ENCODE assay signal across 35 cellular contexts in the genomic region with DNA sequence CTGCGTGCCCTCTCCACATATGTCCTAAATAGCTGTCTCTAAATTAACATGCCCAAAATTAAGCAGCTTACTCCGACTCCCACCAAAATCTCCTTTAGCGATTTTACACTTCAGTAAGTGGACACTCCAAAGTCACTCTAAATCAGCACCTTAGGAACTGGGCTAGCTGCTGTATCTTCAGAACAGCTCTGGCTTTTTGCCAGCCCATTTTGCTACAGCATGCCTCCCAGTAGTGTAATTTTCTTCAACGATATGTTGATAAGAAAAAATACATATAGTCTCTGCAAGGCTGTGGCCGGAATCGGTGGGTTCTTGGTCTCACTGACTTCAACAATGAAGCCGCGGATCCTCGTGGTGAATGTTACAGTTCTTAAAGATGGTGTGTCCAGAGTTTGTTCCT.
"Had no signal": no experiment of that assay in that cellular context is flagged by ENCODE, and none has a peak within 500 bp of the region (broad histone marks: within the 10 kb centered on the region; RNA-seq: fewer than 3 reads in every experiment).

No MANE protein-coding gene starts in this region.

- H3K27me3 ChIP-seq: MG63 had no signal

- DNase-seq: Karpas-422, MG63, MM.1S, MV-4-11, NCI-H1048, NCI-H1092, NCI-H1092 treated with DMSO at 0.1 percent for 48 hours, NCI-H1105, NCI-H1105 treated with DMSO at 0.1 percent for 48 hours, NCI-H1417 treated with DMSO at 0.1 percent for 48 hours, NCI-H1436, NCI-H1436 treated with DMSO at 0.1 percent for 48 hours, NCI-H146, NCI-H1694, NCI-H1694 treated with DMSO at 0.1 percent for 48 hours, NCI-H187, NCI-H187 treated with DMSO at 0.1 percent for 48 hours, NCI-H1930, NCI-H2029, NCI-H2029 treated with DMSO at 0.1 percent for 48 hours, NCI-H2081, NCI-H2081 treated with DMSO at 0.1 percent for 48 hours, NCI-H2107, NCI-H2171, NCI-H2171 treated with DMSO at 0.1 percent for 48 hours, NCI-H2227 treated with DMSO at 0.1 percent for 48 hours, NCI-H226, NCI-H345, NCI-H446, NCI-H446 treated with DMSO at 0.1 percent for 48 hours, NCI-H510A, NCI-H510A treated with DMSO at 0.1 percent for 48 hours, NCI-H524, NCI-H524 treated with DMSO at 0.1 percent for 48 hours, NCI-H526 had no signal

- H3K9me3 ChIP-seq: MG63 had no signal

- H3K4me3 ChIP-seq: MG63 had no signal

- H3K36me3 ChIP-seq: MG63 had no signal
